Comparison of ENCODE assay signal across 1 cellular context in genomic region chr18:37294951-37295350, GRCh38.
TF ChIP-seq lines count a peak whose summit lies in the region.

No MANE protein-coding gene starts in this region.

TF ChIP-seq in K562, 482 proteins besides CTCF, POLR2A, EP300 and RAD21:
- TF ChIP-seq ZNF318 (IDR thresholded peaks at IDR 0.05; ENCODE audit: borderline replicate concordance in 1 of 2, low read depth in 1 of 2) (no peak), CHD7 (IDR thresholded peaks at IDR 0.05; ENCODE audit: low read depth, low read length) (no peak), ELK1 (CRISPR knock-in tag; IDR thresholded peaks at IDR 0.05) (no peak), CTBP1 (IDR thresholded peaks at IDR 0.05; ENCODE audit: borderline replicate concordance) (no peak), IRF9 (tag; IDR thresholded peaks at IDR 0.05) (no peak), BDP1 (IDR thresholded peaks at IDR 0.05; ENCODE audit: insufficient read depth, insufficient read length) (no peak), HMBOX1 (IDR thresholded peaks at IDR 0.05) (no peak), ZNF445 (CRISPR knock-in tag; IDR thresholded peaks at IDR 0.05; ENCODE audit: low read depth) (no peak), CTCFL (IDR thresholded peaks at IDR 0.05; ENCODE audit: borderline replicate concordance, insufficient read depth, low read depth, low read length, poor library complexity, severe bottlenecking) (peak; percentile 8), CREB3 (tag; conservative IDR thresholded peaks at IDR 0.05; ENCODE audit: low read depth) (no peak), ZMIZ1 (IDR thresholded peaks at IDR 0.05; ENCODE audit: low read depth in 2 of 2, low read length in 2 of 2) (no peak), JUND (IDR thresholded peaks at IDR 0.05; ENCODE audit: borderline replicate concordance, low read depth, low read length) (0 out of 2 replicates have a peak, but pooled peaks have one; percentile 16), JUND (tag; IDR thresholded peaks at IDR 0.05; ENCODE audit: borderline replicate concordance, low read depth, low read length) (no peak), SMC3 (conservative IDR thresholded peaks at IDR 0.05; ENCODE audit: insufficient read depth, low read depth, low read length) (0 out of 2 replicates have a peak, but pooled peaks have one; percentile 18), NCOA4 (IDR thresholded peaks at IDR 0.05; ENCODE audit: partially characterized antibody) (no peak)
